Comparison of ENCODE assay signal across 11 cellular contexts in the genomic region with DNA sequence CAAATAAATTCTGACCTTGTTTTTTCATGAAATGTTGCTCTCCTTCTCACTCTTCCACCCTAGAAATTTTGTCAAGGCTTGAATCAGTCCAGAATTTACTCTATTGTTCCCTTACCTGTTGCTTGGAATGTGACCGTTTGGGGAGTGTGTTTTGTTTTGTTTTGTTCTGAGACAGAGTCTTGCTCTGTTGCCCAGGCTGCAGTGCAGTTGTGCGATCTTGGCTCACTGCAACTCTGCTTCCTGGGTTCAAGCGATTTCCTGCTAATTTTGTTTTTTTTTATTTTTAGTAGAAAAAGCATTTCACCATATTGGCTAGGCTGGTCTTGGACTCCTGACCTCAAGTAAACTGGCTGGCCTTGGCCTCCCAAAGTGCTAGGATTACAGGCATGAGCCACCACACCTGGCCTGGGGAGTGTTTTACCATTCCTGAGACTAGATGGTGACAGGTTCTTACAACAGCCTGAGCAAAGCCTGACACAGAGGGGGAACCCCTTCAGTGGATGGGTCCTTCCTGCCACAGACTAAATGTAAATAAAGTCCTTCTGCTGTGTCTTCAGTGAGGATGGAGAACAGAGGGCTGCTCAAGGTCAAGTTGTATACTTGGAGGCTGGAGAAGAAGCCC. TPM values are rescaled to one million over a fixed set of nuclear protein-coding genes. Genes with fewer than 3 reads are reported as not detected.
DNase-seq lines count a peak whose midpoint lies in the region; ATAC-seq and TF ChIP-seq lines count a peak whose summit lies in the region.
"Had no signal": no experiment of that assay in that cellular context is flagged by ENCODE, and none has a peak within 500 bp of the region (broad histone marks: within the 10 kb centered on the region; RNA-seq: fewer than 3 reads in every experiment).

No MANE protein-coding gene starts in this region.

- no peaks in the 10 kb centered on the region for H3K9me3 ChIP-seq in parathyroid adenoma (ENCODE audit: control insufficient read depth, low read length)
- no peaks in the 10 kb centered on the region for H3K9me3 ChIP-seq in uterus
- H3K9me3 ChIP-seq: upper lobe of left lung had no signal

- H3K4me1 Mint-ChIP-seq in Calu3 (ENCODE audit: low read depth, unreplicated experiment) (peaks cover 82% of the 10 kb centered on the region), WTC11 (peaks cover 32% of the 10 kb centered on the region)
- peaks cover 68% of the 10 kb centered on the region for H3K4me1 Mint-ChIP-seq in activated naive CD8-positive, alpha-beta T cell treated with anti-CD3 and anti-CD28 coated beads, Interleukin-2, amount 50 U/mL, for 24 hours

- ATAC-seq in WTC11 (no peak), HG03378 (IDR thresholded peaks at IDR 0.05; ENCODE audit: unreplicated experiment) (no peak)
- ATAC-seq in activated naive CD8-positive, alpha-beta T cell treated with anti-CD3 and anti-CD28 coated beads, Interleukin-2, amount 50 U/mL, for 24 hours = peak; percentile 77

- H3K4me3 ChIP-seq in parathyroid adenoma (ENCODE audit: low read depth, low read length) (no peak overlapping the region), uterus (no peak overlapping the region)
- H3K4me3 ChIP-seq: BLaER1 treated with 17β-estradiol and CSF1 and Interleukin-3, amounts not matched to agents 10 nM and 100 nM; upper lobe of left lung had no signal

- H3K9ac ChIP-seq in parathyroid adenoma = no peak overlapping the region
- H3K9ac ChIP-seq: BLaER1 treated with 17β-estradiol and CSF1 and Interleukin-3, amounts not matched to agents 10 nM and 100 nM had no signal

- no peaks in the 10 kb centered on the region for H3K27me3 Mint-ChIP-seq in Calu3 (ENCODE audit: unreplicated experiment)
- H3K27me3 Mint-ChIP-seq in WTC11 (ENCODE audit: low read depth) = no peaks in the 10 kb centered on the region; the same call in 1 of the 2 replicates
- no peaks in the 10 kb centered on the region for H3K27me3 Mint-ChIP-seq in activated naive CD8-positive, alpha-beta T cell treated with anti-CD3 and anti-CD28 coated beads, Interleukin-2, amount 50 U/mL, for 24 hours

- no peaks in the 10 kb centered on the region for H3K36me3 ChIP-seq in parathyroid adenoma (ENCODE audit: control insufficient read depth, insufficient read depth, low read length)
- no peaks in the 10 kb centered on the region for H3K36me3 ChIP-seq in uterus
- H3K36me3 ChIP-seq: upper lobe of left lung had no signal

- H3K27me3 ChIP-seq in parathyroid adenoma (ENCODE audit: control insufficient read depth, insufficient read depth, low read length) (no peaks in the 10 kb centered on the region), uterus (no peaks in the 10 kb centered on the region)
- H3K27me3 ChIP-seq: BLaER1 treated with 17β-estradiol and CSF1 and Interleukin-3, amounts not matched to agents 10 nM and 100 nM; upper lobe of left lung had no signal

- H3K27ac Mint-ChIP-seq in Calu3 (ENCODE audit: unreplicated experiment) = peak overlapping the region; percentile 90
- H3K27ac Mint-ChIP-seq in WTC11 = no peak overlapping the region
- H3K27ac Mint-ChIP-seq in activated naive CD8-positive, alpha-beta T cell treated with anti-CD3 and anti-CD28 coated beads, Interleukin-2, amount 50 U/mL, for 24 hours = peak overlapping the region; percentile 80

- no peak overlapping the region for H3K4me2 ChIP-seq in parathyroid adenoma (ENCODE audit: low read length)

- intact Hi-C loops in Calu3 (cut with micrococcal nuclease; ENCODE audit: unreplicated experiment) (no loop called here), uterus (cut with DNase I; ENCODE audit: low total_unique reads) (no loop called here)

- no peak for TF ChIP-seq POLR2A in uterus (IDR thresholded peaks at IDR 0.05)

- H3K4me1 ChIP-seq in parathyroid adenoma (peaks cover 51% of the 10 kb centered on the region), uterus (no peaks in the 10 kb centered on the region)

- CTCF ChIA-PET in Calu3 (lab: Charles Lee) (interaction anchor here (0.5 to 1.2 kb wide), 8 partner anchors 9 to 501 kb away, joined by 3 to 20 read pairs (median 4); a partner anchor contains a TSS), WTC11 (lab: Charles Lee) (interaction anchor here (1.0 to 1.2 kb wide), 2 partner anchors 17 to 502 kb away, joined by 5 to 6 read pairs; a partner anchor contains a TSS)

- H3K4me3 Mint-ChIP-seq in Calu3 (ENCODE audit: low read depth, unreplicated experiment) (no peak overlapping the region), WTC11 (no peak overlapping the region)
- peak overlapping the region; percentile 7 for H3K4me3 Mint-ChIP-seq in activated naive CD8-positive, alpha-beta T cell treated with anti-CD3 and anti-CD28 coated beads, Interleukin-2, amount 50 U/mL, for 24 hours

- DNase-seq in Calu3 (no peak), WTC11 (ENCODE audit: low spot score) (no peak), uterus (no peak), SKM-1 (lab: John Stamatoyannopoulos, UW; ENCODE audit: unreplicated experiment) (no peak), DMS79 (lab: John Stamatoyannopoulos, UW) (no peak)
- peak; percentile 38 for DNase-seq in activated naive CD8-positive, alpha-beta T cell treated with anti-CD3 and anti-CD28 coated beads, Interleukin-2, amount 50 U/mL, for 24 hours
- DNase-seq: NCI-H1105 treated with DMSO at 0.1 percent for 48 hours had no signal

- peak overlapping the region; percentile 35 for H2AFZ ChIP-seq in parathyroid adenoma

- POLR2A ChIA-PET in WTC11 (lab: Charles Lee) = no interaction called here

- H3K27ac ChIP-seq in parathyroid adenoma (peak overlapping the region; percentile 59), uterus (no peak overlapping the region)
- H3K27ac ChIP-seq: BLaER1 treated with 17β-estradiol and CSF1 and Interleukin-3, amounts not matched to agents 10 nM and 100 nM had no signal

- TF ChIP-seq CTCF in Calu3 (IDR thresholded peaks at IDR 0.05; ENCODE audit: unreplicated experiment) (no peak), WTC11 (IDR thresholded peaks at IDR 0.05) (no peak), parathyroid adenoma (IDR thresholded peaks at IDR 0.05) (no peak), uterus (IDR thresholded peaks at IDR 0.05) (no peak)

- H3K9me3 Mint-ChIP-seq in Calu3 (ENCODE audit: low read depth, unreplicated experiment) (no peaks in the 10 kb centered on the region), WTC11 (peaks cover 8% of the 10 kb centered on the region)
- no peaks in the 10 kb centered on the region for H3K9me3 Mint-ChIP-seq in activated naive CD8-positive, alpha-beta T cell treated with anti-CD3 and anti-CD28 coated beads, Interleukin-2, amount 50 U/mL, for 24 hours

- H3K36me3 Mint-ChIP-seq in Calu3 (ENCODE audit: insufficient read depth, unreplicated experiment) (peaks cover 4% of the 10 kb centered on the region), WTC11 (no peaks in the 10 kb centered on the region)
- H3K36me3 Mint-ChIP-seq in activated naive CD8-positive, alpha-beta T cell treated with anti-CD3 and anti-CD28 coated beads, Interleukin-2, amount 50 U/mL, for 24 hours (ENCODE audit: low read depth) = no peaks in the 10 kb centered on the region

- H3K79me2 ChIP-seq in parathyroid adenoma = no peaks in the 10 kb centered on the region

- BruUV-seq in Calu3 (replicated peaks; lab: Mats Ljungman, UMichigan) = no TSS peak

TF ChIP-seq in WTC11, 78 proteins besides CTCF, POLR2A, EP300 and RAD21:
- TF ChIP-seq, protein P1, sequence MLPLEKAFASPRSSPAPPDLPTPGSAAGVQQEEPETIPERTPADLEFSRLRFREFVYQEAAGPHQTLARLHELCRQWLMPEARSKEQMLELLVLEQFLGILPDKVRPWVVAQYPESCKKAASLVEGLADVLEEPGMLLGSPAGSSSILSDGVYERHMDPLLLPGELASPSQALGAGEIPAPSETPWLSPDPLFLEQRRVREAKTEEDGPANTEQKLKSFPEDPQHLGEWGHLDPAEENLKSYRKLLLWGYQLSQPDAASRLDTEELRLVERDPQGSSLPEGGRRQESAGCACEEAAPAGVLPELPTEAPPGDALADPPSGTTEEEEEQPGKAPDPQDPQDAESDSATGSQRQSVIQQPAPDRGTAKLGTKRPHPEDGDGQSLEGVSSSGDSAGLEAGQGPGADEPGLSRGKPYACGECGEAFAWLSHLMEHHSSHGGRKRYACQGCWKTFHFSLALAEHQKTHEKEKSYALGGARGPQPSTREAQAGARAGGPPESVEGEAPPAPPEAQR (CRISPR knock-in tag; IDR thresholded peaks at IDR 0.05) = no peak
- peak; percentile 32; the same call in 1 of the 2 replicates for TF ChIP-seq ZNF121 (CRISPR knock-in tag; IDR thresholded peaks at IDR 0.05)

RNA-seq across cellular contexts. Expression of a gene that starts 52.0 kb away (rescaled TPM):
- total RNA-seq in Calu3 (2022) (33.5 and 35.7 TPM in 2 replicates), WTC11 (2021) (58.7 to 68.3 TPM (median 68.1 TPM) in 3 replicates), uterus (10 to 100 TPM; 21.5 to 47.8 (median 36.1) TPM)

RNA-seq across cellular contexts. Expression of a gene that starts 58.1 kb away (rescaled TPM):
- total RNA-seq in Calu3 (2022) (358 and 374 TPM in 2 replicates), WTC11 (2021) (818 to 834 TPM (median 825 TPM) in 3 replicates), uterus (100 to 1,000 TPM; 130 to 712 (median 221) TPM)
